8 cellular contexts compared by ENCODE assay signal in genomic region chr11:11849127-11849746, GRCh38. TPM values are rescaled to one million over a fixed set of nuclear protein-coding genes. Genes with fewer than 3 reads are reported as not detected.
DNase-seq lines count a peak whose midpoint lies in the region; ATAC-seq and TF ChIP-seq lines count a peak whose summit lies in the region.

No MANE protein-coding gene starts in this region.

- no peak for DNase-seq in AG04449 (ENCODE audit: low read depth, low spot score)
- peak; percentile 44 for DNase-seq in NCI-H2029 treated with DMSO at 0.1 percent for 48 hours (lab: John Stamatoyannopoulos, UW)
- DNase-seq in activated CD4-positive, CD25-positive, alpha-beta regulatory T cell (lab: John Stamatoyannopoulos, UW): peak in 3 of 4 experiments; percentile 14 to 32 (median 26)
- DNase-seq in colonic mucosa: peak; percentile 63
- peak; percentile 48 to 62 for DNase-seq in memory B cell (ENCODE audit: low spot score in 2 of 2)
- DNase-seq in stimulated activated CD8-positive, alpha-beta memory T cell treated with anti-CD3 and anti-CD28 coated beads, Interleukin-4, amount 100 ng/mL, for 48 hours: peak; percentile 59

- H3K27ac Mint-ChIP-seq in memory B cell: no peak overlapping the region

- no peaks in the 10 kb centered on the region for H3K9me3 Mint-ChIP-seq in memory B cell

- H3K27ac ChIP-seq in colonic mucosa: no peak overlapping the region

- no peaks in the 10 kb centered on the region for H3K27me3 ChIP-seq in colonic mucosa

- no peaks in the 10 kb centered on the region for H3K9me3 ChIP-seq in colonic mucosa

- H3K4me1 Mint-ChIP-seq in memory B cell: peaks cover 58% of the 10 kb centered on the region

- H3K4me1 ChIP-seq in colonic mucosa: peaks cover 4% of the 10 kb centered on the region

- peak; percentile 65 for TF ChIP-seq CTCF in AG04449 (IDR thresholded peaks at IDR 0.05; ENCODE audit: insufficient read depth, low read length, missing control alignments)
- TF ChIP-seq CTCF in colonic mucosa (IDR thresholded peaks at IDR 0.05): peak; percentile 69

- no peak overlapping the region for H3K4me3 Mint-ChIP-seq in memory B cell

- intact Hi-C loops in colonic mucosa (cut with DNase I): loop anchor here (2.0 kb wide), 1 partner anchor 50 kb away; no protein-coding TSS in a partner anchor

- no peaks in the 10 kb centered on the region for H3K36me3 ChIP-seq in colonic mucosa

- H3K36me3 Mint-ChIP-seq in memory B cell: peaks cover 2% of the 10 kb centered on the region

- H3K9ac ChIP-seq in colonic mucosa (ENCODE audit: low read depth in 2 of 2, low read length in 2 of 2): no peak overlapping the region

- H3K27me3 Mint-ChIP-seq in memory B cell: no peaks in the 10 kb centered on the region

- POLR2A ChIA-PET in AG04449 (lab: Yijun Ruan, JAX): no interaction called here

- CTCF ChIA-PET in AG04449 (lab: Yijun Ruan, JAX): interaction anchor here (0.8 to 1.4 kb wide), 16 partner anchors 8 to 123 kb away, joined by 3 to 6 read pairs (median 4); no protein-coding TSS in a partner anchor

- ATAC-seq in GM18502 (IDR thresholded peaks at IDR 0.05; ENCODE audit: poor library complexity, unreplicated experiment) (peak; percentile 77), HG02885 (IDR thresholded peaks at IDR 0.05; ENCODE audit: poor library complexity, unreplicated experiment) (peak; percentile 75), memory B cell (ENCODE audit: low read depth) (peak; percentile 98)

- H3K4me3 ChIP-seq in AG04449 (ENCODE audit: low read depth, low read length) (no peak overlapping the region), colonic mucosa (no peak overlapping the region)

RNA-seq across cellular contexts. Expression of gene USP47, which starts 7.5 kb away (rescaled TPM):
- 10 to 100 TPM; 31.3 to 40.3 TPM for total RNA-seq in colonic mucosa
